In the genomic region with DNA sequence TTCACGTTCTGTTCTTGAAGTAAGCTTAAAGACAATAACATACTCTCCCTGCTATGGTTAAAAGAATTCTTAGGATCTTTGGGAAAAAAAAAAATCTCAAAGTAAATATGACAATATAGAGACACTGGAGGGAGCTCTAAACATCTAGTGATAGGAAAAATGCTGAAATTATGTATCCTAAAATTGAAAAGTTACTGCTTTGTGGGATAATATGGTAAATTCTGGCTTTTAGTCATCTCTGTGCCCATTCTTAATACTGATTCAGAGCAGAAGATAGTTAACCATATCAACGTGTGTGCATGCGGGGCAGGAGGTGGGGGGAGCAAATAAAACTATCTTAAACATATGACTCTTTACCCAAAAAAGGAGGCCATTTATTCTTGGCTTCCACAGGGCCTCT, we compare ENCODE assay signal across 14 cellular contexts.
DNase-seq lines count a peak whose midpoint lies in the region; ATAC-seq and TF ChIP-seq lines count a peak whose summit lies in the region.
"Had no signal": no experiment of that assay in that cellular context is flagged by ENCODE, and none has a peak within 500 bp of the region (broad histone marks: within the 10 kb centered on the region; RNA-seq: fewer than 3 reads in every experiment).

No MANE protein-coding gene starts in this region.

- no peak for ATAC-seq in activated CD8-positive, alpha-beta T cell treated with anti-CD3 and anti-CD28 coated beads for 36 hours
- no peak for ATAC-seq in activated CD8-positive, alpha-beta T cell treated with anti-CD3 and anti-CD28 coated beads, Interleukin-2, amount 10 ng/mL, durations not matched to agents 7 days and 5 days
- ATAC-seq in stimulated activated naive B cell treated with anti-CD40 and anti-IgM and Interleukin-4, amounts not matched to agents 10 μg/mL and 1 μg/mL and 100 μg/mL, for 72 hours (replicated peaks) = no peak
- ATAC-seq in HG03139 (IDR thresholded peaks at IDR 0.05; ENCODE audit: unreplicated experiment) = no peak
- ATAC-seq: activated CD8-positive, alpha-beta memory T cell treated with anti-CD3 and anti-CD28 coated beads, Interleukin-2, amount 10 ng/mL, durations not matched to agents 7 days and 5 days; gastroesophageal sphincter had no signal

- POLR2A ChIA-PET in activated CD8-positive, alpha-beta T cell treated with anti-CD3 and anti-CD28 coated beads for 36 hours (lab: Charles Lee) = no interaction called here
- POLR2A ChIA-PET in activated CD8-positive, alpha-beta T cell treated with anti-CD3 and anti-CD28 coated beads, Interleukin-2, amount 10 ng/mL, durations not matched to agents 7 days and 5 days (lab: Charles Lee) = no interaction called here

- CTCF ChIA-PET in activated CD8-positive, alpha-beta T cell treated with anti-CD3 and anti-CD28 coated beads for 36 hours (lab: Charles Lee) = interaction anchor here (0.7 to 0.9 kb wide), 2 partner anchors 248 to 359 kb away, joined by 3 to 4 read pairs; no protein-coding TSS in a partner anchor
- CTCF ChIA-PET in activated CD8-positive, alpha-beta T cell treated with anti-CD3 and anti-CD28 coated beads, Interleukin-2, amount 10 ng/mL, durations not matched to agents 7 days and 5 days (lab: Charles Lee) = interaction anchor here (1.0 to 1.6 kb wide), 8 partner anchors 9 to 367 kb away, joined by 3 to 8 read pairs (median 3); no protein-coding TSS in a partner anchor

- no peak for DNase-seq in activated CD8-positive, alpha-beta T cell treated with anti-CD3 and anti-CD28 coated beads for 36 hours
- DNase-seq in activated CD8-positive, alpha-beta T cell treated with anti-CD3 and anti-CD28 coated beads, Interleukin-2, amount 10 ng/mL, durations not matched to agents 7 days and 5 days = no peak
- DNase-seq in OCI-M1 (lab: John Stamatoyannopoulos, UW) (peak; percentile 27), fibroblast of mammary gland (ENCODE audit: low read depth) (no peak), NCI-H2227 treated with DMSO at 0.1 percent for 48 hours (lab: John Stamatoyannopoulos, UW) (no peak), NCI-H146 (lab: John Stamatoyannopoulos, UW) (no peak)
- DNase-seq in stimulated activated naive B cell treated with anti-CD40 and anti-IgM and Interleukin-4, amounts not matched to agents 10 μg/mL and 1 μg/mL and 100 μg/mL, for 72 hours = no peak
- DNase-seq: activated CD8-positive, alpha-beta memory T cell treated with anti-CD3 and anti-CD28 coated beads, Interleukin-2, amount 10 ng/mL, durations not matched to agents 7 days and 5 days; left ventricle myocardium inferior; NCI-H1092 treated with DMSO at 0.1 percent for 48 hours had no signal

- H3K9me3 Mint-ChIP-seq in activated CD8-positive, alpha-beta T cell treated with anti-CD3 and anti-CD28 coated beads for 36 hours = no peaks in the 10 kb centered on the region
- H3K9me3 Mint-ChIP-seq in activated CD8-positive, alpha-beta T cell treated with anti-CD3 and anti-CD28 coated beads, Interleukin-2, amount 10 ng/mL, durations not matched to agents 7 days and 5 days (ENCODE audit: insufficient read depth) = no peaks in the 10 kb centered on the region
- H3K9me3 Mint-ChIP-seq in stimulated activated naive B cell treated with anti-CD40 and anti-IgM and Interleukin-4, amounts not matched to agents 10 μg/mL and 1 μg/mL and 100 μg/mL, for 72 hours = peaks cover 4 to 5% of the 10 kb centered on the region in 2 donors

- no peak overlapping the region for H3K4me3 ChIP-seq in fibroblast of mammary gland (ENCODE audit: control insufficient read depth, low read depth, low read length)
- H3K4me3 ChIP-seq: gastroesophageal sphincter, left ventricle myocardium inferior, prostate gland had no signal

- no peak overlapping the region for H3K4me3 Mint-ChIP-seq in activated CD8-positive, alpha-beta T cell treated with anti-CD3 and anti-CD28 coated beads for 36 hours
- no peak overlapping the region for H3K4me3 Mint-ChIP-seq in activated CD8-positive, alpha-beta T cell treated with anti-CD3 and anti-CD28 coated beads, Interleukin-2, amount 10 ng/mL, durations not matched to agents 7 days and 5 days
- no peak overlapping the region for H3K4me3 Mint-ChIP-seq in stimulated activated naive B cell treated with anti-CD40 and anti-IgM and Interleukin-4, amounts not matched to agents 10 μg/mL and 1 μg/mL and 100 μg/mL, for 72 hours
- H3K4me3 Mint-ChIP-seq: activated CD8-positive, alpha-beta memory T cell treated with anti-CD3 and anti-CD28 coated beads, Interleukin-2, amount 10 ng/mL, durations not matched to agents 7 days and 5 days; T-helper 2 cell treated with Interferon-gamma antibody and Interleukin-4, amounts not matched to agents 5 μg/mL and 100 μg/mL, for 36 hours had no signal

- intact Hi-C loops in activated CD8-positive, alpha-beta T cell treated with anti-CD3 and anti-CD28 coated beads for 36 hours (cut with micrococcal nuclease) = no loop called here

- H3K27ac Mint-ChIP-seq in activated CD8-positive, alpha-beta T cell treated with anti-CD3 and anti-CD28 coated beads for 36 hours = peak overlapping the region; percentile 43
- H3K27ac Mint-ChIP-seq in activated CD8-positive, alpha-beta T cell treated with anti-CD3 and anti-CD28 coated beads, Interleukin-2, amount 10 ng/mL, durations not matched to agents 7 days and 5 days = no peak overlapping the region
- peak overlapping the region; percentile 9 for H3K27ac Mint-ChIP-seq in stimulated activated naive B cell treated with anti-CD40 and anti-IgM and Interleukin-4, amounts not matched to agents 10 μg/mL and 1 μg/mL and 100 μg/mL, for 72 hours
- H3K27ac Mint-ChIP-seq: activated CD8-positive, alpha-beta memory T cell treated with anti-CD3 and anti-CD28 coated beads, Interleukin-2, amount 10 ng/mL, durations not matched to agents 7 days and 5 days; T-helper 2 cell treated with Interferon-gamma antibody and Interleukin-4, amounts not matched to agents 5 μg/mL and 100 μg/mL, for 36 hours had no signal

- H3K27me3 Mint-ChIP-seq in activated CD8-positive, alpha-beta T cell treated with anti-CD3 and anti-CD28 coated beads for 36 hours = no peaks in the 10 kb centered on the region
- H3K27me3 Mint-ChIP-seq in activated CD8-positive, alpha-beta T cell treated with anti-CD3 and anti-CD28 coated beads, Interleukin-2, amount 10 ng/mL, durations not matched to agents 7 days and 5 days (ENCODE audit: low read depth) = no peaks in the 10 kb centered on the region
- peaks cover 5 to 8% of the 10 kb centered on the region in 2 donors for H3K27me3 Mint-ChIP-seq in stimulated activated naive B cell treated with anti-CD40 and anti-IgM and Interleukin-4, amounts not matched to agents 10 μg/mL and 1 μg/mL and 100 μg/mL, for 72 hours
- H3K27me3 Mint-ChIP-seq: activated CD8-positive, alpha-beta memory T cell treated with anti-CD3 and anti-CD28 coated beads, Interleukin-2, amount 10 ng/mL, durations not matched to agents 7 days and 5 days had no signal

- H3K4me1 Mint-ChIP-seq in activated CD8-positive, alpha-beta T cell treated with anti-CD3 and anti-CD28 coated beads for 36 hours (ENCODE audit: low read depth) = peaks cover 24% of the 10 kb centered on the region
- H3K4me1 Mint-ChIP-seq in activated CD8-positive, alpha-beta T cell treated with anti-CD3 and anti-CD28 coated beads, Interleukin-2, amount 10 ng/mL, durations not matched to agents 7 days and 5 days (ENCODE audit: low read depth) = peaks cover 19% of the 10 kb centered on the region
- H3K4me1 Mint-ChIP-seq in stimulated activated naive B cell treated with anti-CD40 and anti-IgM and Interleukin-4, amounts not matched to agents 10 μg/mL and 1 μg/mL and 100 μg/mL, for 72 hours = peaks cover 14 to 20% of the 10 kb centered on the region in 2 donors

- peaks cover 18% of the 10 kb centered on the region for H3K36me3 Mint-ChIP-seq in activated CD8-positive, alpha-beta T cell treated with anti-CD3 and anti-CD28 coated beads for 36 hours (ENCODE audit: low read depth)
- H3K36me3 Mint-ChIP-seq in activated CD8-positive, alpha-beta T cell treated with anti-CD3 and anti-CD28 coated beads, Interleukin-2, amount 10 ng/mL, durations not matched to agents 7 days and 5 days (ENCODE audit: low read depth) = peaks cover 13% of the 10 kb centered on the region
- H3K36me3 Mint-ChIP-seq in stimulated activated naive B cell treated with anti-CD40 and anti-IgM and Interleukin-4, amounts not matched to agents 10 μg/mL and 1 μg/mL and 100 μg/mL, for 72 hours = peaks cover 33 to 54% of the 10 kb centered on the region in 2 donors

- peak; percentile 19 for TF ChIP-seq CTCF in activated CD8-positive, alpha-beta T cell treated with anti-CD3 and anti-CD28 coated beads for 36 hours (IDR thresholded peaks at IDR 0.05)
- TF ChIP-seq CTCF in fibroblast of mammary gland (conservative IDR thresholded peaks at IDR 0.05; ENCODE audit: control insufficient read depth, insufficient read depth, low read depth, low read length) = peak; percentile 30
